Comparison of ENCODE assay signal across 27 cellular contexts in the genomic region with DNA sequence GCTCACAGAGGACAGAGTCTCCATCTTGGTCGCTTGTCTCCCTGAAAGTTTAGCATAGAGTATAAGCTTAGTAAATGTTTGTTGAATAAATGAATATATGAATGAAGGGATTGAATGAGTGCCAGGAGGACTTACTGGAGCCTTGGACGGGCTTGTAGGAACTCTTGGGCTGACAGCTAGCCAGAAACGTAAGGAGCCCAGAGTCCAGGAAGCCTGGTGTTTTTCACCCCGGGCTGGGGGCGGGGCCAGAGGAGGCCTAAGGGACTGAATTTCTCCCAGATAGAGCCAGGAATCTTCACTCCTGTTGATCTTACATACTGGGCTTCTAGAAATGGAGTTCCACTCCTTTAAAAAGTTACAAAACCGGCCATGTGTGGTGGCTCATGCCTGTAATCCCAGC.
DNase-seq lines count a peak whose midpoint lies in the region; ATAC-seq and TF ChIP-seq lines count a peak whose summit lies in the region.
"Had no signal": no experiment of that assay in that cellular context is flagged by ENCODE, and none has a peak within 500 bp of the region (broad histone marks: within the 10 kb centered on the region; RNA-seq: fewer than 3 reads in every experiment).

No MANE protein-coding gene starts in this region.

- no peak overlapping the region for H3K27ac Mint-ChIP-seq in endodermal cell
- H3K27ac Mint-ChIP-seq: activated CD8-positive, alpha-beta T cell treated with anti-CD3 and anti-CD28 coated beads for 36 hours; activated naive CD4-positive, alpha-beta T cell treated with anti-CD3 and anti-CD28 coated beads for 36 hours; effector memory CD8-positive, alpha-beta T cell; H9; stimulated activated memory B cell treated with anti-CD40 and anti-IgM and Interleukin-4, amounts not matched to agents 10 μg/mL and 1 μg/mL and 100 μg/mL, for 72 hours; T-helper 17 cell had no signal

- peaks cover 5% of the 10 kb centered on the region for H3K4me1 Mint-ChIP-seq in endodermal cell
- H3K4me1 Mint-ChIP-seq: neural crest cell; stimulated activated memory B cell treated with anti-CD40 and anti-IgM and Interleukin-4, amounts not matched to agents 10 μg/mL and 1 μg/mL and 100 μg/mL, for 72 hours; T-helper 17 cell had no signal

- dilution Hi-C loops in mammary epithelial cell (cut with HindIII; ENCODE audit: low sequenced_read_pairs): no loop called here

- no peak for DNase-seq in breast epithelium (ENCODE audit: low spot score in 2 of 2)
- no peak for DNase-seq in mammary epithelial cell
- peak; percentile 89 for DNase-seq in fibroblast of the aortic adventitia (ENCODE audit: low read depth)
- peak; percentile 58 for DNase-seq in mucosa of gallbladder (ENCODE audit: low spot score)
- DNase-seq in uterus: peak; percentile 26 to 75
- no peak for DNase-seq in endodermal cell
- DNase-seq in medulla oblongata (ENCODE audit: extremely low spot score): no peak
- DNase-seq in stimulated activated naive CD8-positive, alpha-beta T cell treated with anti-CD3 and anti-CD28 coated beads, Interleukin-15, Interleukin-2, amounts not matched to agents 100 U/mL and 50 U/mL, for 24 hours: no peak
- DNase-seq: 8988T; activated T-cell treated with anti-CD3 and anti-CD28 coated beads, Interleukin-2, amount 50 U/mL, for 1 hour; Calu3; effector memory CD8-positive, alpha-beta T cell; kidney; NCI-H1436; NCI-H2171; NCI-H82; PC-9; retina; T-helper 17 cell had no signal

- H3K27me3 Mint-ChIP-seq in endodermal cell (ENCODE audit: insufficient read depth): no peaks in the 10 kb centered on the region

- no peak overlapping the region for H2AFZ ChIP-seq in mammary epithelial cell (ENCODE audit: low read depth, low read length)
- H2AFZ ChIP-seq: PC-9 had no signal

- no peak overlapping the region for H3K4me2 ChIP-seq in mammary epithelial cell (ENCODE audit: insufficient read depth, low read depth, low read length)
- H3K4me2 ChIP-seq: PC-9 had no signal

- WGBS in mammary epithelial cell (ENCODE audit: low coverage, missing lambda C conversion rate): 35% methylated on average over 3 of the region's 6 CpGs
- 64 to 71% methylated on average over 5 to 6 of the region's 6 CpGs for WGBS in endodermal cell (ENCODE audit: insufficient coverage in 1 of 2, insufficient read length in 1 of 2), 2 experiments

- H3K27me3 ChIP-seq in breast epithelium (no peaks in the 10 kb centered on the region), mammary epithelial cell (ENCODE audit: insufficient read depth, low read length) (peaks cover 3% of the 10 kb centered on the region), uterus (no peaks in the 10 kb centered on the region), endodermal cell (ENCODE audit: control insufficient read depth, insufficient read depth, low read length, poor library complexity, severe bottlenecking) (no peaks in the 10 kb centered on the region)
- H3K27me3 ChIP-seq: ascending aorta had no signal

- H3K9me3 ChIP-seq in breast epithelium (no peaks in the 10 kb centered on the region), mammary epithelial cell (replicated peaks; ENCODE audit: insufficient read depth, low read length) (peaks cover 5% of the 10 kb centered on the region), uterus (no peaks in the 10 kb centered on the region), endodermal cell (ENCODE audit: control insufficient read depth, low read length) (no peaks in the 10 kb centered on the region)
- H3K9me3 ChIP-seq: ascending aorta, SJSA1, tibial artery had no signal

- no peak for TF ChIP-seq CTCF in breast epithelium (IDR thresholded peaks at IDR 0.05)
- TF ChIP-seq CTCF in mammary epithelial cell (conservative IDR thresholded peaks at IDR 0.05 in 1 of 2, IDR thresholded peaks at IDR 0.05 in 1 of 2; ENCODE audit: extremely low read depth in 1 of 2, insufficient read depth in 1 of 2, low read depth in 1 of 2, low read length in 2 of 2): no peak
- no peak for TF ChIP-seq CTCF in fibroblast of the aortic adventitia (IDR thresholded peaks at IDR 0.05; ENCODE audit: insufficient read depth, low read length)
- TF ChIP-seq CTCF in uterus (IDR thresholded peaks at IDR 0.05): no peak
- no peak for TF ChIP-seq CTCF in endodermal cell (conservative IDR thresholded peaks at IDR 0.05)

- H3K4me3 Mint-ChIP-seq in endodermal cell: no peak overlapping the region
- H3K4me3 Mint-ChIP-seq: activated CD8-positive, alpha-beta T cell treated with anti-CD3 and anti-CD28 coated beads for 36 hours; activated naive CD4-positive, alpha-beta T cell treated with anti-CD3 and anti-CD28 coated beads for 36 hours; effector memory CD8-positive, alpha-beta T cell; neural crest cell; stimulated activated memory B cell treated with anti-CD40 and anti-IgM and Interleukin-4, amounts not matched to agents 10 μg/mL and 1 μg/mL and 100 μg/mL, for 72 hours; T-helper 17 cell had no signal

- H3K27ac ChIP-seq in breast epithelium (peak overlapping the region; percentile 60 to 85), mammary epithelial cell (ENCODE audit: insufficient read depth, low read depth, low read length) (no peak overlapping the region), uterus (peak overlapping the region; percentile 34 to 66), endodermal cell (ENCODE audit: low read depth, low read length) (no peak overlapping the region)
- H3K27ac ChIP-seq: ascending aorta, PC-9, SJSA1, tibial artery had no signal

- H3K9ac ChIP-seq in mammary epithelial cell (ENCODE audit: insufficient read depth, low read length): no peak overlapping the region
- no peak overlapping the region for H3K9ac ChIP-seq in endodermal cell (ENCODE audit: extremely low read depth, low read length, poor library complexity, severe bottlenecking)

- TF ChIP-seq POLR2A in breast epithelium (IDR thresholded peaks at IDR 0.05): no peak
- TF ChIP-seq POLR2A in uterus (IDR thresholded peaks at IDR 0.05): no peak

- H3K36me3 Mint-ChIP-seq in endodermal cell (ENCODE audit: low read depth): no peaks in the 10 kb centered on the region
- H3K36me3 Mint-ChIP-seq: stimulated activated memory B cell treated with anti-CD40 and anti-IgM and Interleukin-4, amounts not matched to agents 10 μg/mL and 1 μg/mL and 100 μg/mL, for 72 hours had no signal

- H3K9me3 Mint-ChIP-seq in endodermal cell: no peaks in the 10 kb centered on the region
- H3K9me3 Mint-ChIP-seq: activated CD8-positive, alpha-beta T cell treated with anti-CD3 and anti-CD28 coated beads for 36 hours; activated naive CD4-positive, alpha-beta T cell treated with anti-CD3 and anti-CD28 coated beads for 36 hours; effector memory CD8-positive, alpha-beta T cell; H9; neural crest cell had no signal

- CTCF ChIA-PET in mammary epithelial cell (lab: Charles Lee; ENCODE audit: low non-redundant PET): no interaction called here

- H4K20me1 ChIP-seq in mammary epithelial cell (ENCODE audit: insufficient read depth, low read length): no peaks in the 10 kb centered on the region

- intact Hi-C loops in breast epithelium (cut with DNase I; ENCODE audit: low total_unique reads) (no loop called here), mammary epithelial cell (cut with micrococcal nuclease) (no loop called here), uterus (cut with DNase I; ENCODE audit: low total_unique reads) (no loop called here)

- H3K4me3 ChIP-seq in breast epithelium (no peak overlapping the region), mammary epithelial cell (replicated peaks in 1 of 3; ENCODE audit: insufficient read depth in 1 of 3, low read depth in 2 of 3, low read length in 3 of 3) (no peak overlapping the region), fibroblast of the aortic adventitia (ENCODE audit: low read depth, low read length) (no peak overlapping the region), uterus (no peak overlapping the region), endodermal cell (ENCODE audit: low read length) (no peak overlapping the region)
- H3K4me3 ChIP-seq: ascending aorta, PC-9, SJSA1, tibial artery had no signal

- no peak for ATAC-seq in stimulated activated naive CD8-positive, alpha-beta T cell treated with anti-CD3 and anti-CD28 coated beads, Interleukin-15, Interleukin-2, amounts not matched to agents 100 U/mL and 50 U/mL, for 24 hours
- ATAC-seq: activated CD8-positive, alpha-beta T cell treated with anti-CD3 and anti-CD28 coated beads for 36 hours; effector memory CD8-positive, alpha-beta T cell; T-helper 17 cell had no signal

- H3K36me3 ChIP-seq in breast epithelium (no peaks in the 10 kb centered on the region), mammary epithelial cell (ENCODE audit: insufficient read depth, low read length) (no peaks in the 10 kb centered on the region), uterus (no peaks in the 10 kb centered on the region), endodermal cell (ENCODE audit: control insufficient read depth, insufficient read depth, low read length) (no peaks in the 10 kb centered on the region)
- H3K36me3 ChIP-seq: ascending aorta, SJSA1, tibial artery had no signal

- in situ Hi-C loops in mammary epithelial cell (cut with MboI; ENCODE audit: low sequenced_read_pairs in 2 of 2): no loop called here

- no peaks in the 10 kb centered on the region for H3K79me2 ChIP-seq in mammary epithelial cell (ENCODE audit: insufficient read depth, low read length)

- BruUV-seq in mammary epithelial cell (replicated peaks; lab: Mats Ljungman, UMichigan): no TSS peak

- H3K4me1 ChIP-seq in breast epithelium (no peaks in the 10 kb centered on the region), mammary epithelial cell (ENCODE audit: insufficient read depth, low read length) (no peaks in the 10 kb centered on the region), uterus (no peaks in the 10 kb centered on the region), endodermal cell (ENCODE audit: control insufficient read depth, insufficient read depth, low read length) (no peaks in the 10 kb centered on the region)
- H3K4me1 ChIP-seq: ascending aorta, SJSA1, tibial artery had no signal

Comparison
In these comparisons a context has a peak if more than half of its experiments do, and no peak if none do; other contexts are left out.
1. H3K27ac ChIP-seq: peak in breast epithelium (2 of 2) and uterus (2 of 2); none in mammary epithelial cell (single experiment) and endodermal cell (single experiment).
2. DNase-seq: peak in fibroblast of the aortic adventitia (single experiment), mucosa of gallbladder (single experiment) and uterus (2 of 2); none in breast epithelium (0 of 2), mammary epithelial cell (single experiment), endodermal cell (single experiment), medulla oblongata (single experiment) and stimulated activated naive CD8-positive, alpha-beta T cell treated with anti-CD3 and anti-CD28 coated beads, Interleukin-15, Interleukin-2, amounts not matched to agents 100 U/mL and 50 U/mL, for 24 hours (single experiment).